1 cellular context compared by ENCODE assay signal in the genomic region with DNA sequence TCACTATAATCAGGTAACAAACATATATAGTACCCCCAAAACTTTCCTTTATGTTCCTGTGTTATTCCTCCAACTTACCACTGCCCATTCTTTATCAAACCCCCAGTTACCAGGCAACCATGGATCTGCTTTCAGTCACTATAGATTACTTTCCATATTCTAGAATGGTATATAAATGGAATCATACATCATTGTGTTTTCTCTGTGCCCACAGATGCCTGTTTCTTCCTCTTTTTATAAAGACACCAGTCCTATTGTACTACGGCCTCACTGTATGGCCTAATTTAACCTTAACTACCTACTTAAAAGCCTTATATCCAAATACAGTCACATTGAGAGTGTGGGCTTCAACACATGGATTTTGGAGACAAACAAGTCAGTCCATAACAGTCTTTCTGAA.
TF ChIP-seq lines count a peak whose summit lies in the region.

No MANE protein-coding gene starts in this region.

TF ChIP-seq in GM12878, 131 proteins besides CTCF, POLR2A, EP300 and RAD21:
- TF ChIP-seq CHD4 (IDR thresholded peaks at IDR 0.05) (no peak), RCOR1 (conservative IDR thresholded peaks at IDR 0.05; ENCODE audit: low read depth, low read length) (no peak), SREBF2 (IDR thresholded peaks at IDR 0.05; ENCODE audit: low read length) (no peak), CHD1 (IDR thresholded peaks at IDR 0.05; ENCODE audit: low read depth, low read length) (no peak), GABPA (IDR thresholded peaks at IDR 0.05; ENCODE audit: low read depth) (no peak), ZNF384 (IDR thresholded peaks at IDR 0.05; ENCODE audit: borderline replicate concordance, low read depth, low read length) (no peak), CBX3 (IDR thresholded peaks at IDR 0.05; ENCODE audit: borderline replicate concordance, low read depth) (no peak), BCL11A (IDR thresholded peaks at IDR 0.05; ENCODE audit: low read depth, low read length) (no peak)
- TF ChIP-seq, protein P1, sequence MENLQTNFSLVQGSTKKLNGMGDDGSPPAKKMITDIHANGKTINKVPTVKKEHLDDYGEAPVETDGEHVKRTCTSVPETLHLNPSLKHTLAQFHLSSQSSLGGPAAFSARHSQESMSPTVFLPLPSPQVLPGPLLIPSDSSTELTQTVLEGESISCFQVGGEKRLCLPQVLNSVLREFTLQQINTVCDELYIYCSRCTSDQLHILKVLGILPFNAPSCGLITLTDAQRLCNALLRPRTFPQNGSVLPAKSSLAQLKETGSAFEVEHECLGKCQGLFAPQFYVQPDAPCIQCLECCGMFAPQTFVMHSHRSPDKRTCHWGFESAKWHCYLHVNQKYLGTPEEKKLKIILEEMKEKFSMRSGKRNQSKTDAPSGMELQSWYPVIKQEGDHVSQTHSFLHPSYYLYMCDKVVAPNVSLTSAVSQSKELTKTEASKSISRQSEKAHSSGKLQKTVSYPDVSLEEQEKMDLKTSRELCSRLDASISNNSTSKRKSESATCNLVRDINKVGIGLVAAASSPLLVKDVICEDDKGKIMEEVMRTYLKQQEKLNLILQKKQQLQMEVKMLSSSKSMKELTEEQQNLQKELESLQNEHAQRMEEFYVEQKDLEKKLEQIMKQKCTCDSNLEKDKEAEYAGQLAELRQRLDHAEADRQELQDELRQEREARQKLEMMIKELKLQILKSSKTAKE (IDR thresholded peaks at IDR 0.05; ENCODE audit: low read depth, poor library complexity, severe bottlenecking), result no peak
TF ChIP-seq in GM12878: peak in this region for 0.
